In the genomic region with DNA sequence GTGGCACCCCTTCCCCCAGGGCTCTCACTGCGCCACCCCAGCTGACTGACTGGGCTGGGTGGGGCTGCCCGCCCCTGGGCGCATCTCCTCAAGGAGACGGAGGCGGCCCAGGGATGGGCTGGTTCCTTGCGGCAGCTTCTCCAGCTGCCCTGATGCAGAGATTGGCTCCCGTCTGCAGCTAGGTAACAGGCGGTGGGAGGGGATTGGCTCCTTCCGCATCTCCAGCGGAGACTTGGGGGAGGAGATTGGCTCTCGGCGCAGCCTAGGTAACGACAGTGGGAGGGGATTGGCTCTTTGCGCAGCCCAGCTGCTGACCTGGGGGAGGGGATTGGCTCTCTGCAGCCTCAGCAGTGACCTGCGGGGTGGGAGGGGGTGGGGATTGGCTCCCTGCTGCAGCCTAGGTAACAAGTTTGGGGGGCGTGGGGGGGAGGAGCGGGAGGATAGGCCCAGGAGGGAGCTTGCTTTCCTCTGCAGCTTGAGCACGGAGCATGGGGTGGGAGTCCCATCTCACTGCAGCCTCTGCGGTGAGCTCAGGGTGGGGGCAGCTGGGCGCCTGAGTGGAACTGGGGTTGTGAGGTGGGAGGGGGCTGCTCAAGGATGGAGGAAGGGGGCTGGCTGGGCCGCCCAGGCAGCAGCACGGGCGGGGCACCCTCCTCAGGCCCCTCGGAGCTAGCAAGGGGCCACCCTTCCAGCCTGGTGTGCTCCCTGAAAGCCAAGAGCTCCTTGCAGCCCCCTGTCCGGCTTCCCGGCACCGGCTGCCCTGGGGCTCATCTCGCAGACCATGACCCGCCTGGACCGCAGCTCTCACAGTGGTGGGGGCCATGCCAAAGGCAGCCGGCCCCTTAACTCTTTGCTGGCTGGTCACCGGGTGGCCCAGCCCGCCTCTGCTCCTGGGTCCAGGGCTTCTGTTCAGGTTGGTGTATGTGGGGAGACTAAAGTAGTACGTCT, we compare ENCODE assay signal across 8 cellular contexts. TPM values are rescaled to one million over a fixed set of nuclear protein-coding genes. Genes with fewer than 3 reads are reported as not detected.
DNase-seq lines count a peak whose midpoint lies in the region; ATAC-seq and TF ChIP-seq lines count a peak whose summit lies in the region.

No MANE protein-coding gene starts in this region.

- H3K4me3 ChIP-seq in DND-41 (ENCODE audit: low read depth in 1 of 2, low read length in 2 of 2) = no peak overlapping the region
- H3K4me3 ChIP-seq in body of pancreas = no peak overlapping the region
- peak overlapping the region; percentile 82 for H3K4me3 ChIP-seq in iPS-20b (ENCODE audit: low read length)
- peak overlapping the region; percentile 46 for H3K4me3 ChIP-seq in skeletal muscle cell (ENCODE audit: low read depth, low read length)
- H3K4me3 ChIP-seq in CD8-positive, alpha-beta T cell (ENCODE audit: low read depth, low read length) = no peak overlapping the region

- no peak overlapping the region for H2AFZ ChIP-seq in DND-41 (ENCODE audit: low read depth, low read length)

- TF ChIP-seq POLR2A in body of pancreas (IDR thresholded peaks at IDR 0.05) = no peak

- H3K79me2 ChIP-seq in DND-41 (ENCODE audit: insufficient read depth, low read length) = peaks cover 88% of the 10 kb centered on the region

- H3K36me3 Mint-ChIP-seq in CD8-positive, alpha-beta T cell = peaks cover 78% of the 10 kb centered on the region

- H3K27ac ChIP-seq in DND-41 (ENCODE audit: low read length) (no peak overlapping the region), body of pancreas (peak overlapping the region in 2 of 4 donors; percentile 30 to 93), iPS-20b (ENCODE audit: low read length) (peak overlapping the region; percentile 62)
- H3K27ac ChIP-seq in CD8-positive, alpha-beta T cell (ENCODE audit: low read depth, low read length) = no peak overlapping the region

- TF ChIP-seq CTCF in DND-41 (IDR thresholded peaks at IDR 0.05; ENCODE audit: borderline replicate concordance, extremely low read depth, low read length, poor library complexity, severe bottlenecking) (no peak), body of pancreas (IDR thresholded peaks at IDR 0.05) (no peak)
- no peak for TF ChIP-seq CTCF in CD8-positive, alpha-beta T cell (IDR thresholded peaks at IDR 0.05)

- ATAC-seq in DND-41 (ENCODE audit: insufficient read depth, low read depth) (no peak), body of pancreas (peak; percentile 69), HG03460 (IDR thresholded peaks at IDR 0.05; ENCODE audit: unreplicated experiment) (no peak)
- no peak for ATAC-seq in CD8-positive, alpha-beta T cell

- H3K4me1 ChIP-seq in DND-41 (ENCODE audit: insufficient read depth, low read length) (peaks cover 60% of the 10 kb centered on the region), body of pancreas (peaks cover 61% of the 10 kb centered on the region), iPS-20b (ENCODE audit: insufficient read depth, low read length) (peaks cover 59% of the 10 kb centered on the region)
- H3K4me1 ChIP-seq in CD8-positive, alpha-beta T cell (ENCODE audit: insufficient read depth, low read length) = peaks cover 29% of the 10 kb centered on the region

- peaks cover 93% of the 10 kb centered on the region for H3K36me3 ChIP-seq in DND-41 (ENCODE audit: insufficient read depth, low read length)
- peaks cover 0 to 24% of the 10 kb centered on the region in 2 donors for H3K36me3 ChIP-seq in body of pancreas (replicated peaks in 1 of 2; ENCODE audit: insufficient read depth in 1 of 2, low read depth in 2 of 2)
- peaks cover 64% of the 10 kb centered on the region for H3K36me3 ChIP-seq in iPS-20b (ENCODE audit: insufficient read depth, low read depth, low read length)
- H3K36me3 ChIP-seq in CD8-positive, alpha-beta T cell (ENCODE audit: insufficient read depth, low read length) = peaks cover 54% of the 10 kb centered on the region

- POLR2A ChIA-PET in CD8-positive, alpha-beta T cell (lab: Charles Lee) = no interaction called here

- H3K9me3 Mint-ChIP-seq in CD8-positive, alpha-beta T cell = no peaks in the 10 kb centered on the region

- peaks cover 48% of the 10 kb centered on the region for H3K4me1 Mint-ChIP-seq in CD8-positive, alpha-beta T cell (ENCODE audit: low read depth)

- H3K9me3 ChIP-seq in DND-41 (ENCODE audit: insufficient read depth, low read length, severe bottlenecking) (no peaks in the 10 kb centered on the region), body of pancreas (no peaks in the 10 kb centered on the region), iPS-20b (ENCODE audit: insufficient read depth, low read depth, low read length) (no peaks in the 10 kb centered on the region)
- H3K9me3 ChIP-seq in CD8-positive, alpha-beta T cell (ENCODE audit: low read length) = no peaks in the 10 kb centered on the region

- peaks cover 97% of the 10 kb centered on the region for H4K20me1 ChIP-seq in DND-41 (ENCODE audit: insufficient read depth, low read length)

- H3K27me3 Mint-ChIP-seq in CD8-positive, alpha-beta T cell (ENCODE audit: low read depth) = no peaks in the 10 kb centered on the region

- 54 to 77% methylated on average over 13 to 34 of the region's 34 CpGs for WGBS in body of pancreas, 2 donors

- no peak overlapping the region for H3K27ac Mint-ChIP-seq in CD8-positive, alpha-beta T cell

- CTCF ChIA-PET in CD8-positive, alpha-beta T cell (lab: Charles Lee) = interaction anchor here (0.8 to 3.4 kb wide), 5 partner anchors 14 to 29 kb away, joined by 3 to 13 read pairs (median 4); no protein-coding TSS in a partner anchor

- H3K27me3 ChIP-seq in DND-41 (ENCODE audit: insufficient read depth, low read length, poor library complexity) = no peaks in the 10 kb centered on the region
- no peaks in the 10 kb centered on the region for H3K27me3 ChIP-seq in body of pancreas
- no peaks in the 10 kb centered on the region for H3K27me3 ChIP-seq in iPS-20b (ENCODE audit: insufficient read depth, low read length)
- H3K27me3 ChIP-seq in CD8-positive, alpha-beta T cell (ENCODE audit: insufficient read depth, low read length) = no peaks in the 10 kb centered on the region

- DNase-seq in DND-41 (no peak), NCI-H2107 treated with DMSO at 0.1 percent for 48 hours (lab: John Stamatoyannopoulos, UW; ENCODE audit: unreplicated experiment) (peak; percentile 83), body of pancreas (peak; percentile 62 to 88 (median 82)), skeletal muscle cell (ENCODE audit: low read depth) (peak; percentile 73)
- no peak for DNase-seq in CD8-positive, alpha-beta T cell
- no peak for DNase-seq in activated CD4-positive, alpha-beta T cell treated with anti-CD3 and anti-CD28 coated beads for 1 hour

- intact Hi-C loops in body of pancreas (cut with DNase I) = no loop called here
- intact Hi-C loops in CD8-positive, alpha-beta T cell (cut with DNase I, micrococcal nuclease) = no loop called here

- no peak overlapping the region for H3K4me3 Mint-ChIP-seq in CD8-positive, alpha-beta T cell

- H3K9ac ChIP-seq in DND-41 (ENCODE audit: low read depth, low read length) (no peak overlapping the region), iPS-20b (ENCODE audit: low read depth, low read length) (peak overlapping the region; percentile 97; the same call in 1 of the 2 replicates)

- peak overlapping the region; percentile 73; the same call in 1 of the 2 replicates for H3K4me2 ChIP-seq in DND-41 (ENCODE audit: insufficient read depth, low read length)

RNA-seq across cellular contexts. Expression of a gene that starts 6.4 kb away (rescaled TPM):
- 10 to 100 TPM; 39.4 to 74.2 TPM for total RNA-seq in body of pancreas
- 10 to 100 TPM; 29.5 to 32.5 TPM for total RNA-seq in CD8-positive, alpha-beta T cell

RNA-seq across cellular contexts. Expression of a gene that starts 16.9 kb away (rescaled TPM):
- total RNA-seq in body of pancreas = 10 to 100 TPM in 1 of 2 donors, 1 to 10 TPM in 1; 7.0 to 43.5 TPM
- under 1 TPM; 0.57 to 0.92 TPM for total RNA-seq in CD8-positive, alpha-beta T cell

RNA-seq across cellular contexts. Expression of a gene that starts 46.8 kb away (rescaled TPM):
- 10 to 100 TPM; 15.8 to 34.2 TPM for total RNA-seq in body of pancreas
- 1 to 10 TPM; 5.4 to 6.6 TPM for total RNA-seq in CD8-positive, alpha-beta T cell

RNA-seq across cellular contexts. Expression of a gene that starts 53.1 kb away (rescaled TPM):
- 10 to 100 TPM in 1 of 2 donors, 1 to 10 TPM in 1; 5.4 to 10.9 TPM for total RNA-seq in body of pancreas
- 10 to 100 TPM; 15.3 to 16.3 TPM for total RNA-seq in CD8-positive, alpha-beta T cell

Comparison
In these comparisons a context has a peak if more than half of its experiments do, and no peak if none do; other contexts are left out.
1. DNase-seq: peak in NCI-H2107 treated with DMSO at 0.1 percent for 48 hours (single experiment), body of pancreas (4 of 4) and skeletal muscle cell (single experiment); none in DND-41 (single experiment), CD8-positive, alpha-beta T cell (0 of 7) and activated CD4-positive, alpha-beta T cell treated with anti-CD3 and anti-CD28 coated beads for 1 hour (single experiment).
2. H3K4me3 ChIP-seq: peak in iPS-20b (single experiment) and skeletal muscle cell (single experiment); none in DND-41 (0 of 2), body of pancreas (0 of 2) and CD8-positive, alpha-beta T cell (single experiment).
3. RNA of a gene that starts 16.9 kb away (total RNA-seq): 7.0 to 43.5 TPM in body of pancreas; 0.57 to 0.92 TPM in CD8-positive, alpha-beta T cell; every median in the first group is over 4 times any median in the second.